Comparison of ENCODE assay signal across 8 cellular contexts in genomic region chr2:127700527-127701192, GRCh38. TPM values are rescaled to one million over a fixed set of nuclear protein-coding genes. Genes with fewer than 3 reads are reported as not detected.
DNase-seq lines count a peak whose midpoint lies in the region; ATAC-seq, FAIRE-seq and TF ChIP-seq lines count a peak whose summit lies in the region.

No MANE protein-coding gene starts in this region.

- H3K4me3 Mint-ChIP-seq in Caco-2 (ENCODE audit: unreplicated experiment) = peak overlapping the region; percentile 98

- H3K27ac ChIP-seq in coronary artery = peak overlapping the region; percentile 89 to 97
- H3K27ac ChIP-seq in lung (ENCODE audit: low read depth in 1 of 2, low read length in 1 of 2) = peak overlapping the region; percentile 94 to 99
- H3K27ac ChIP-seq in suprapubic skin = peak overlapping the region; percentile 99

- TF ChIP-seq EP300 in suprapubic skin (IDR thresholded peaks at IDR 0.05) = no peak

- CTCF ChIA-PET in Caco-2 (lab: Charles Lee) = interaction anchor here (0.7 to 1.8 kb wide), 6 partner anchors 18 to 504 kb away, joined by 3 to 6 read pairs (median 4); partner anchors contain the start of gene LIMS2

- WGBS in lung, 2 donors = 47 to 57% methylated on average over 17 of the region's 17 CpGs
- WGBS in suprapubic skin = 52% methylated on average over 17 of the region's 17 CpGs

- peak; percentile 92 for FAIRE-seq in GM19239 (lab: Jason Lieb, UNC)

- no peaks in the 10 kb centered on the region for H3K27me3 Mint-ChIP-seq in Caco-2 (ENCODE audit: insufficient read depth, unreplicated experiment)

- no peaks in the 10 kb centered on the region for H3K27me3 ChIP-seq in Caco-2 (replicated peaks; ENCODE audit: control insufficient read depth, insufficient read depth, low read length)
- no peaks in the 10 kb centered on the region for H3K27me3 ChIP-seq in lung (ENCODE audit: control insufficient read depth, insufficient read depth)
- no peaks in the 10 kb centered on the region for H3K27me3 ChIP-seq in suprapubic skin

- peaks cover 16% of the 10 kb centered on the region for H3K4me1 Mint-ChIP-seq in Caco-2 (ENCODE audit: low read depth, unreplicated experiment)

- H3K4me3 ChIP-seq in Caco-2 (ENCODE audit: low read depth, low read length) (peak overlapping the region; percentile 51), coronary artery (peak overlapping the region; percentile 89), lung (peak overlapping the region; percentile 28), suprapubic skin (peak overlapping the region; percentile 83)

- ATAC-seq in HG03175 (IDR thresholded peaks at IDR 0.05; ENCODE audit: unreplicated experiment) (peak; percentile 72), lung (ENCODE audit: insufficient read depth, low FRiP score) (peak; percentile 8)

- H3K9me3 Mint-ChIP-seq in Caco-2 (ENCODE audit: unreplicated experiment) = no peaks in the 10 kb centered on the region

- intact Hi-C loops in Caco-2 (cut with micrococcal nuclease; ENCODE audit: unreplicated experiment) = loop anchor here (1.0 to 5.0 kb wide), 3 partner anchors 35 to 173 kb away; partner anchors contain the start of genes IWS1 and WDR33

- H3K4me1 ChIP-seq in Caco-2 (peaks cover 10% of the 10 kb centered on the region), lung (ENCODE audit: control insufficient read depth in 2 of 2, insufficient read depth in 2 of 2, low read length in 2 of 2) (peaks cover 8 to 12% of the 10 kb centered on the region in 2 donors), suprapubic skin (peaks cover 43% of the 10 kb centered on the region)

- peak overlapping the region; percentile 99 for H3K27ac Mint-ChIP-seq in Caco-2 (ENCODE audit: unreplicated experiment)

- POLR2A ChIA-PET in Caco-2 (lab: Charles Lee) = interaction anchor here (0.5 to 2.7 kb wide), 8 partner anchors 23 to 407 kb away, joined by 3 to 27 read pairs (median 4); partner anchors contain the start of genes ERCC3, IWS1, LIMS2 and WDR33

- TF ChIP-seq POLR2A in suprapubic skin (IDR thresholded peaks at IDR 0.05) = no peak

- DNase-seq in Caco-2 (peak; percentile 96 to 98), GM19239 (ENCODE audit: insufficient read length, low spot score) (peak; percentile 93), RPMI8226 (peak; percentile 97), coronary artery (ENCODE audit: low spot score) (no peak), lung (ENCODE audit: low spot score) (peak; percentile 71), suprapubic skin (ENCODE audit: low spot score in 2 of 2) (peak in 1 of 2 donors; percentile 84), dedifferentiated amniotic fluid mesenchymal stem cell (ENCODE audit: extremely low spot score) (no peak)

- H3K36me3 Mint-ChIP-seq in Caco-2 (ENCODE audit: insufficient read depth, unreplicated experiment) = peaks cover 55% of the 10 kb centered on the region

- TF ChIP-seq CTCF in Caco-2 (IDR thresholded peaks at IDR 0.05; ENCODE audit: insufficient read depth in 1 of 2, low read depth in 1 of 2, low read length in 1 of 2, severe bottlenecking in 1 of 2, unreplicated experiment in 1 of 2) (peak in 1 of 2 experiments; percentile 41), coronary artery (IDR thresholded peaks at IDR 0.05) (no peak), lung (IDR thresholded peaks at IDR 0.05; ENCODE audit: control extremely low read depth, extremely low read depth) (no peak), suprapubic skin (IDR thresholded peaks at IDR 0.05) (no peak)

- peaks cover 2% of the 10 kb centered on the region; the same call in 1 of the 2 replicates for H3K36me3 ChIP-seq in Caco-2 (ENCODE audit: control insufficient read depth, insufficient read depth, low read length)
- H3K36me3 ChIP-seq in lung (ENCODE audit: control insufficient read depth in 2 of 2, insufficient read depth in 2 of 2, low read length in 2 of 2) = peaks cover 0 to 3% of the 10 kb centered on the region in 2 donors
- no peaks in the 10 kb centered on the region for H3K36me3 ChIP-seq in suprapubic skin

- H3K9me3 ChIP-seq in Caco-2 (no peaks in the 10 kb centered on the region), lung (ENCODE audit: control insufficient read depth in 2 of 2, insufficient read depth in 1 of 2, low read length in 1 of 2) (no peaks in the 10 kb centered on the region), suprapubic skin (no peaks in the 10 kb centered on the region)

- BruUV-seq in Caco-2 (replicated peaks; lab: Mats Ljungman, UMichigan) = TSS peak; percentile 86

RNA-seq across cellular contexts. Expression of gene SFT2D3, which starts 0.6 kb away (rescaled TPM):
- 12.0 and 12.2 TPM in 2 replicates for total RNA-seq in Caco-2 (2022)
- 10 to 100 TPM in 1 of 2 donors, 1 to 10 TPM in 1; 7.1 to 11.0 TPM for total RNA-seq in lung
- polyA plus RNA-seq in lung = 1 to 10 TPM; 5.0 to 9.9 TPM
- total RNA-seq in suprapubic skin = 10 to 100 TPM; 10.2 to 15.9 (median 12.2) TPM

RNA-seq across cellular contexts. Expression of gene LIMS2, which starts 25.3 kb away (rescaled TPM):
- 9.6 and 10.0 TPM in 2 replicates for total RNA-seq in Caco-2 (2022)
- total RNA-seq in lung = 100 to 1,000 TPM in 1 of 2 donors, 10 to 100 TPM in 1; 22.2 to 111 TPM
- 100 to 1,000 TPM in 1 of 2 donors, 10 to 100 TPM in 1; 49.6 to 138 TPM for polyA plus RNA-seq in lung
- total RNA-seq in suprapubic skin = 10 to 100 TPM in 2 of 4 donors, 1 to 10 TPM in 2; 9.2 to 40.0 (median 15.4) TPM

RNA-seq across cellular contexts. Expression of gene GPR17, which starts 54.7 kb away (rescaled TPM):
- not detected in 2 replicates for total RNA-seq in Caco-2 (2022)
- under 1 TPM in 1 of 2 donors, not detected in 1; 0.40 TPM for total RNA-seq in lung
- 1 to 10 TPM in 1 of 2 donors, under 1 TPM in 1; 0.30 to 1.4 TPM for polyA plus RNA-seq in lung
- total RNA-seq in suprapubic skin = under 1 TPM in 2 of 4 donors, not detected in 2; 0.48 to 0.52 TPM

Comparison
In these comparisons a context has a peak if more than half of its experiments do, and no peak if none do; other contexts are left out.
1. DNase-seq: peak in Caco-2 (2 of 2), GM19239 (single experiment), RPMI8226 (single experiment) and lung (single experiment); none in coronary artery (single experiment) and dedifferentiated amniotic fluid mesenchymal stem cell (single experiment).
2. H3K4me3 ChIP-seq: peak in every context shown above with its lines; median percentile 89 in coronary artery; 83 in suprapubic skin; 51 in Caco-2; 28 in lung.
3. Peak in every context shown above with its lines, with median percentiles within 50 percentile points of each other: H3K27ac ChIP-seq.